8 cellular contexts compared by ENCODE assay signal in genomic region chr6:26420607-26421235, GRCh38. TPM values are rescaled to one million over a fixed set of nuclear protein-coding genes. Genes with fewer than 3 reads are reported as not detected.
A peak's percentile ranks its signal among the peaks of the same experiment; 100 is the strongest.
DNase-seq lines count a peak whose midpoint lies in the region; ATAC-seq and TF ChIP-seq lines count a peak whose summit lies in the region.

No MANE protein-coding gene starts in this region.

- H3K4me3 ChIP-seq in BJ (ENCODE audit: low read depth, low read length) (peak overlapping the region; percentile 71; the same call in 1 of the 2 replicates), astrocyte of the cerebellum (ENCODE audit: low read depth, low read length) (peak overlapping the region; percentile 87), iPS-15b (ENCODE audit: low read depth, low read length) (peak overlapping the region; percentile 72), skeletal muscle cell (ENCODE audit: low read depth, low read length) (peak overlapping the region; percentile 95)

- peaks cover 4% of the 10 kb centered on the region for H3K4me1 ChIP-seq in iPS-15b (ENCODE audit: control insufficient read depth, insufficient read depth, low read length)

- DNase-seq in BJ (ENCODE audit: low read depth) (no peak), GM13976 (ENCODE audit: low spot score) (peak; percentile 39), M059J (ENCODE audit: low read depth) (peak; percentile 72), astrocyte of the cerebellum (ENCODE audit: low read depth) (no peak), skeletal muscle cell (ENCODE audit: low read depth) (no peak), DMS153 treated with DMSO at 0.1 percent for 48 hours (lab: John Stamatoyannopoulos, UW; ENCODE audit: unreplicated experiment) (no peak)

- no peaks in the 10 kb centered on the region for H3K9me3 ChIP-seq in iPS-15b (ENCODE audit: control insufficient read depth, insufficient read depth, low read length)

- H3K27me3 ChIP-seq in BJ (ENCODE audit: control insufficient read depth, insufficient read depth, low read length) (no peaks in the 10 kb centered on the region), iPS-15b (ENCODE audit: control insufficient read depth, insufficient read depth, low read length) (no peaks in the 10 kb centered on the region)

- in situ Hi-C loops in GM13976 (cut with MboI; ENCODE audit: low sequenced_read_pairs, unreplicated experiment) (no loop called here), astrocyte of the cerebellum (cut with HindIII; ENCODE audit: low sequenced_read_pairs) (no loop called here)

- TF ChIP-seq CTCF in BJ (IDR thresholded peaks at IDR 0.05; ENCODE audit: insufficient read depth, low read depth, low read length), result peak; percentile 51
- TF ChIP-seq CTCF in GM13976 (IDR thresholded peaks at IDR 0.05; ENCODE audit: borderline replicate concordance, control extremely low read depth, extremely low read depth, insufficient read depth, missing control alignments), result peak; percentile 52
- peak; percentile 36 for TF ChIP-seq CTCF in astrocyte of the cerebellum (IDR thresholded peaks at IDR 0.05; ENCODE audit: low read depth, low read length, missing control alignments)

- CTCF ChIA-PET in BJ (lab: Yijun Ruan, JAX), result interaction anchor here (0.6 to 2.1 kb wide), 4 partner anchors 13 to 184 kb away, joined by 3 to 8 read pairs (median 4); no protein-coding TSS in a partner anchor

- POLR2A ChIA-PET in BJ (lab: Charles Lee), result no interaction called here

- ATAC-seq in HG03175 (IDR thresholded peaks at IDR 0.05; ENCODE audit: unreplicated experiment), result no peak

- peak overlapping the region; percentile 13 for H3K9ac ChIP-seq in iPS-15b (ENCODE audit: low read depth, low read length)

- no peaks in the 10 kb centered on the region; the same call in 1 of the 2 replicates for H3K36me3 ChIP-seq in BJ (ENCODE audit: control insufficient read depth, insufficient read depth, low read length)
- H3K36me3 ChIP-seq in iPS-15b (ENCODE audit: control insufficient read depth, insufficient read depth, low read length), result peaks cover 3% of the 10 kb centered on the region

RNA-seq across cellular contexts. Expression of gene BTN3A1, which starts 18.6 kb away (rescaled TPM):
- 17.3 and 18.4 TPM in 2 replicates for polyA plus RNA-seq in BJ (2011; rRNA removed)
- polyA minus RNA-seq in BJ (2011; rRNA and poly(A)+ RNA removed), result 8.9 and 21.7 TPM in 2 replicates
- 72.0 and 72.7 TPM in 2 replicates for total RNA-seq in M059J (2014; rRNA removed; shearing (Covaris generic))

RNA-seq across cellular contexts. Expression of gene BTN3A3, which starts 19.6 kb away (rescaled TPM):
- 13.7 and 15.2 TPM in 2 replicates for polyA plus RNA-seq in BJ (2011; rRNA removed)
- polyA minus RNA-seq in BJ (2011; rRNA and poly(A)+ RNA removed), result 6.3 and 7.5 TPM in 2 replicates
- 29.8 and 33.2 TPM in 2 replicates for total RNA-seq in M059J (2014; rRNA removed; shearing (Covaris generic))

RNA-seq across cellular contexts. Expression of gene BTN2A1, which starts 37.0 kb away (rescaled TPM):
- polyA plus RNA-seq in BJ (2011; rRNA removed), result 30.4 and 34.7 TPM in 2 replicates
- polyA minus RNA-seq in BJ (2011; rRNA and poly(A)+ RNA removed), result 12.9 and 20.4 TPM in 2 replicates
- 23.2 and 35.0 TPM in 2 replicates for total RNA-seq in M059J (2014; rRNA removed; shearing (Covaris generic))

RNA-seq across cellular contexts. Expression of gene BTN2A2, which starts 37.8 kb away (rescaled TPM):
- polyA plus RNA-seq in BJ (2011; rRNA removed), result 11.0 and 14.3 TPM in 2 replicates
- 18.0 and 19.6 TPM in 2 replicates for polyA minus RNA-seq in BJ (2011; rRNA and poly(A)+ RNA removed)
- 25.1 and 26.0 TPM in 2 replicates for total RNA-seq in M059J (2014; rRNA removed; shearing (Covaris generic))

RNA-seq across cellular contexts. Expression of gene BTN3A2, which starts 55.7 kb away (rescaled TPM):
- polyA plus RNA-seq in BJ (2011; rRNA removed), result 30.0 and 34.7 TPM in 2 replicates
- polyA minus RNA-seq in BJ (2011; rRNA and poly(A)+ RNA removed), result 7.6 and 9.2 TPM in 2 replicates
- 55.2 and 56.8 TPM in 2 replicates for total RNA-seq in M059J (2014; rRNA removed; shearing (Covaris generic))

Comparison
In these comparisons a context has a peak if more than half of its experiments do, and no peak if none do; other contexts are left out.
1. DNase-seq: peak in GM13976 (single experiment) and M059J (single experiment); none in BJ (single experiment), astrocyte of the cerebellum (single experiment), skeletal muscle cell (single experiment) and DMS153 treated with DMSO at 0.1 percent for 48 hours (single experiment).
2. Peak in every context shown above with its lines, with median percentiles within 50 percentile points of each other: H3K4me3 ChIP-seq and CTCF ChIP-seq.